8 cellular contexts compared by ENCODE assay signal in genomic region chr18:9612989-9613388, GRCh38. TPM values are rescaled to one million over a fixed set of nuclear protein-coding genes. Genes with fewer than 3 reads are reported as not detected.
DNase-seq lines count a peak whose midpoint lies in the region; ATAC-seq, FAIRE-seq and TF ChIP-seq lines count a peak whose summit lies in the region.

No MANE protein-coding gene starts in this region.

- H3K4me3 ChIP-seq in A549 (peak overlapping the region; percentile 98), HFF-Myc (replicated peaks; ENCODE audit: low read depth, low read length) (peak overlapping the region; percentile 82), astrocyte of the cerebellum (ENCODE audit: low read depth, low read length) (peak overlapping the region; percentile 79), mesendoderm (ENCODE audit: low read length) (no peak overlapping the region)

- no peak overlapping the region for H4K8ac ChIP-seq in mesendoderm (ENCODE audit: low read depth, low read length)

- no peak overlapping the region for H2BK15ac ChIP-seq in mesendoderm (replicated peaks; ENCODE audit: low read depth)

- H3K27ac ChIP-seq in A549 (peak overlapping the region; percentile 100), mesendoderm (ENCODE audit: low read depth, low read length) (no peak overlapping the region)

- H3K9me3 ChIP-seq in A549 = no peaks in the 10 kb centered on the region

- in situ Hi-C loops in astrocyte of the cerebellum (cut with HindIII; ENCODE audit: low sequenced_read_pairs) (no loop called here), KBM-7 (cut with MboI; ENCODE audit: low pct_unique_long_range_greater_than_20kb, low sequenced_read_pairs) (no loop called here)

- CTCF ChIA-PET in A549 (lab: Yijun Ruan, JAX) = interaction anchor here (0.8 to 2.1 kb wide), 11 partner anchors 12 to 288 kb away, joined by 3 to 22 read pairs (median 3); no protein-coding TSS in a partner anchor

- 11% methylated on average over 4 of the region's 4 CpGs for WGBS in A549 (ENCODE audit: missing lambda C conversion rate)
- no CpG with 5 or more reads among the region's 4 CpGs for WGBS in mesendoderm (ENCODE audit: extremely low coverage, insufficient coverage, low lambda C conversion rate)

- H3K36me3 ChIP-seq in mesendoderm (ENCODE audit: control insufficient read depth, insufficient read depth, low read length) = peaks cover 3% of the 10 kb centered on the region

- TF ChIP-seq RAD21 in A549 (conservative IDR thresholded peaks at IDR 0.05 in 1 of 2, IDR thresholded peaks at IDR 0.05 in 1 of 2) = no peak

- no peak overlapping the region for H3K56ac ChIP-seq in mesendoderm (ENCODE audit: low read length)

- ATAC-seq in A549 = no peak
- ATAC-seq in HG02840 (IDR thresholded peaks at IDR 0.05; ENCODE audit: low FRiP score, unreplicated experiment) = no peak

- no peak overlapping the region for H2BK5ac ChIP-seq in mesendoderm (ENCODE audit: low read length)

- H3K9ac ChIP-seq in mesendoderm (ENCODE audit: low read length) = peak overlapping the region; percentile 28

- no peak for TF ChIP-seq CTCF in A549 (IDR thresholded peaks at IDR 0.05)
- no peak for TF ChIP-seq CTCF in HFF-Myc (IDR thresholded peaks at IDR 0.05; ENCODE audit: low read depth, low read length, missing control alignments)
- no peak for TF ChIP-seq CTCF in astrocyte of the cerebellum (IDR thresholded peaks at IDR 0.05; ENCODE audit: low read depth, low read length, missing control alignments)

- FAIRE-seq in A549 (lab: Jason Lieb, UNC) = no peak

- no peak for TF ChIP-seq POLR2A in A549 (IDR thresholded peaks at IDR 0.05; ENCODE audit: low read length)

- H3K4ac ChIP-seq in mesendoderm (ENCODE audit: low read depth, low read length) = no peak overlapping the region

- POLR2A ChIA-PET in A549 (lab: Yijun Ruan, JAX) = interaction anchor here (1.0 to 1.9 kb wide), 3 partner anchors 49 to 95 kb away, joined by 3 to 15 read pairs (median 3); partner anchors contain the start of gene RAB31

- no peak for TF ChIP-seq EP300 in A549 (IDR thresholded peaks at IDR 0.05)

- H3K4me2 ChIP-seq in A549 = peak overlapping the region; percentile 89
- no peak overlapping the region for H3K4me2 ChIP-seq in mesendoderm (ENCODE audit: low read length)

- H3K4me1 ChIP-seq in A549 (peaks cover 55% of the 10 kb centered on the region), mesendoderm (ENCODE audit: control insufficient read depth, low read depth, low read length) (peaks cover 6% of the 10 kb centered on the region)

- H2BK120ac ChIP-seq in mesendoderm (ENCODE audit: low read depth, low read length) = no peak overlapping the region

- peaks cover 43% of the 10 kb centered on the region for H3K79me2 ChIP-seq in mesendoderm (ENCODE audit: control insufficient read depth, insufficient read depth, low read length)

- H3K23ac ChIP-seq in mesendoderm (ENCODE audit: low read length) = no peak overlapping the region

- DNase-seq in A549 (ENCODE audit: low read depth in 1 of 2, low spot score in 1 of 2) (no peak), HFF-Myc (ENCODE audit: extremely low read depth, low read depth) (no peak), astrocyte of the cerebellum (ENCODE audit: low read depth) (no peak), mesendoderm (no peak), KBM-7 (no peak)
- no peak for DNase-seq in NK-92 treated with Interleukin-12 subunit alpha and Interleukin-12 subunit beta, amount 100 ng/mL, for 24 hours (lab: John Stamatoyannopoulos, UW)
- DNase-seq in stimulated activated CD4-positive, alpha-beta T cell treated with anti-CD3 and anti-CD28 coated beads, Interleukin-4, amount 100 ng/mL, for 24 hours = no peak

- H2AK5ac ChIP-seq in mesendoderm (ENCODE audit: low read length) = no peak overlapping the region

- no peak overlapping the region for H4K5ac ChIP-seq in mesendoderm (ENCODE audit: low read length)

- H3K27me3 ChIP-seq in mesendoderm (ENCODE audit: insufficient read depth, low read length, poor library complexity) = no peaks in the 10 kb centered on the region

- peaks cover 3% of the 10 kb centered on the region for H3K79me1 ChIP-seq in mesendoderm (ENCODE audit: low read length)

- H3K18ac ChIP-seq in mesendoderm (ENCODE audit: low read length) = no peak overlapping the region

TF ChIP-seq in A549, 52 proteins besides CTCF, POLR2A, EP300 and RAD21:
- TF ChIP-seq CBX2 (IDR thresholded peaks at IDR 0.05; ENCODE audit: borderline replicate concordance, low read depth) = no peak
- peak; percentile 91 for TF ChIP-seq MAFK (IDR thresholded peaks at IDR 0.05; ENCODE audit: partially characterized antibody)
- no peak for TF ChIP-seq EHF (CRISPR knock-in tag; IDR thresholded peaks at IDR 0.05)
- TF ChIP-seq KDM5A (IDR thresholded peaks at IDR 0.05) = no peak
- no peak for TF ChIP-seq FOSL2 (IDR thresholded peaks at IDR 0.05)
- no peak for TF ChIP-seq FOSL2 (CRISPR knock-in tag; IDR thresholded peaks at IDR 0.05)
- TF ChIP-seq JUNB (IDR thresholded peaks at IDR 0.05) = no peak
- no peak for TF ChIP-seq ZSCAN20 (CRISPR knock-in tag; IDR thresholded peaks at IDR 0.05)
- no peak for TF ChIP-seq HOXB13 (CRISPR knock-in tag; IDR thresholded peaks at IDR 0.05; ENCODE audit: low read depth)
- no peak for TF ChIP-seq CHD4 (IDR thresholded peaks at IDR 0.05; ENCODE audit: borderline replicate concordance)
- TF ChIP-seq NR3C1 (IDR thresholded peaks at IDR 0.05) = no peak
- no peak for TF ChIP-seq ZFP36 (IDR thresholded peaks at IDR 0.05; ENCODE audit: borderline replicate concordance, partially characterized antibody)
- no peak for TF ChIP-seq RCOR1 (IDR thresholded peaks at IDR 0.05; ENCODE audit: low read depth, low read length)
- TF ChIP-seq EHMT2 (IDR thresholded peaks at IDR 0.05; ENCODE audit: low read depth) = no peak
- TF ChIP-seq FOSB (CRISPR knock-in tag; IDR thresholded peaks at IDR 0.05) = 0 out of 2 replicates have a peak, but pooled peaks have one; percentile 30
- TF ChIP-seq ZNF302 (CRISPR knock-in tag; IDR thresholded peaks at IDR 0.05) = 0 out of 2 replicates have a peak, but pooled peaks have one; percentile 43
- no peak for TF ChIP-seq RNF2 (IDR thresholded peaks at IDR 0.05; ENCODE audit: borderline replicate concordance, low read depth)
- no peak for TF ChIP-seq HEYL (CRISPR knock-in tag; IDR thresholded peaks at IDR 0.05)
- TF ChIP-seq, protein P1, sequence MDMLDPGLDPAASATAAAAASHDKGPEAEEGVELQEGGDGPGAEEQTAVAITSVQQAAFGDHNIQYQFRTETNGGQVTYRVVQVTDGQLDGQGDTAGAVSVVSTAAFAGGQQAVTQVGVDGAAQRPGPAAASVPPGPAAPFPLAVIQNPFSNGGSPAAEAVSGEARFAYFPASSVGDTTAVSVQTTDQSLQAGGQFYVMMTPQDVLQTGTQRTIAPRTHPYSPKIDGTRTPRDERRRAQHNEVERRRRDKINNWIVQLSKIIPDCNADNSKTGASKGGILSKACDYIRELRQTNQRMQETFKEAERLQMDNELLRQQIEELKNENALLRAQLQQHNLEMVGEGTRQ (IDR thresholded peaks at IDR 0.05) = no peak
- no peak for TF ChIP-seq GATA3 (IDR thresholded peaks at IDR 0.05; ENCODE audit: borderline replicate concordance)
- no peak for TF ChIP-seq MAZ (IDR thresholded peaks at IDR 0.05; ENCODE audit: borderline replicate concordance, low read depth, low read length)

RNA-seq across cellular contexts. Expression of gene PPP4R1, which starts 1.4 kb away (rescaled TPM):
- polyA plus RNA-seq in A549 (2011; rRNA removed) = 94.5 and 97.3 TPM in 2 replicates
- 50.8 and 63.9 TPM in 2 replicates for polyA plus RNA-seq in A549 (2012; cell fraction: cytosol; rRNA removed)
- polyA plus RNA-seq in A549 (2012; cell fraction: nucleus; rRNA removed) = 65.6 and 112 TPM in 2 replicates
- polyA plus RNA-seq in A549 (2017; fragmentation: RNase III; extraction: RNeasy Plus Mini Kit Qiagen cat#74134 plus additional on column Dnase treatment) = 40.1 to 46.1 TPM (median 41.5 TPM) in 3 replicates
- polyA minus RNA-seq in A549 (2011; rRNA and poly(A)+ RNA removed) = 159 and 172 TPM in 2 replicates
- 83.0 TPM for polyA plus RNA-seq in mesendoderm (2013, experiment 1 of 2)
- 85.7 TPM for polyA plus RNA-seq in mesendoderm (2013, experiment 2 of 2)
